Comparison of ENCODE assay signal across 8 cellular contexts in genomic region chr19:19385900-19386339, GRCh38. TPM values are rescaled to one million over a fixed set of nuclear protein-coding genes. Genes with fewer than 3 reads are reported as not detected.
DNase-seq lines count a peak whose midpoint lies in the region; ATAC-seq and TF ChIP-seq lines count a peak whose summit lies in the region.

No MANE protein-coding gene starts in this region.

- H3K9ac ChIP-seq in fibroblast of lung (ENCODE audit: insufficient read depth, low read length) = peak overlapping the region; percentile 90

- peak overlapping the region; percentile 86 for H3K4me2 ChIP-seq in fibroblast of lung (ENCODE audit: extremely low read depth, insufficient read depth, low read length)

- no peaks in the 10 kb centered on the region for H3K27me3 Mint-ChIP-seq in activated CD4-positive, alpha-beta T cell treated with anti-CD3 and anti-CD28 coated beads, Interleukin-2, amount 10 ng/mL, durations not matched to agents 24 days and 14 days

- CTCF ChIA-PET in GM10248 (lab: Yijun Ruan, JAX) = interaction anchor here (0.7 to 1.7 kb wide), 9 partner anchors 10 to 110 kb away, joined by 3 to 13 read pairs (median 3); partner anchors contain the start of gene GATAD2A

- peak overlapping the region; percentile 91 for H3K27ac Mint-ChIP-seq in activated CD4-positive, alpha-beta T cell treated with anti-CD3 and anti-CD28 coated beads, Interleukin-2, amount 10 ng/mL, durations not matched to agents 24 days and 14 days

- no peaks in the 10 kb centered on the region for H4K20me1 ChIP-seq in fibroblast of lung (ENCODE audit: control insufficient read depth, extremely low read depth, insufficient read depth, low read length)

- intact Hi-C loops in activated CD4-positive, alpha-beta T cell treated with anti-CD3 and anti-CD28 coated beads, Interleukin-2, amount 10 ng/mL, durations not matched to agents 24 days and 14 days (cut with micrococcal nuclease) = loop anchor here (1.0 to 2.0 kb wide), 4 partner anchors 19 to 103 kb away; partner anchors contain the start of genes GATAD2A, MAU2 and SUGP1
- intact Hi-C loops in psoas muscle (cut with DNase I) = no loop called here

- POLR2A ChIA-PET in GM10248 (lab: Yijun Ruan, JAX) = interaction anchor here (1.0 to 1.2 kb wide), 2 partner anchors 13 to 19 kb away, joined by 3 to 9 read pairs; partner anchors contain the start of gene GATAD2A

- peaks cover 41% of the 10 kb centered on the region for H3K4me1 Mint-ChIP-seq in activated CD4-positive, alpha-beta T cell treated with anti-CD3 and anti-CD28 coated beads, Interleukin-2, amount 10 ng/mL, durations not matched to agents 24 days and 14 days

- peak; percentile 42 for DNase-seq in activated CD4-positive, alpha-beta T cell treated with anti-CD3 and anti-CD28 coated beads for 1 hour
- no peak for DNase-seq in activated CD4-positive, alpha-beta T cell treated with anti-CD3 and anti-CD28 coated beads, Interleukin-2, amount 50 U/mL, for 1 hour
- DNase-seq in HL-60 (ENCODE audit: low read depth in 1 of 2, low spot score in 1 of 2) (peak; percentile 66 to 68), fibroblast of lung (ENCODE audit: low read depth in 2 of 2) (peak in 1 of 2 donors; percentile 42), psoas muscle (no peak), HuH-7 (ENCODE audit: low spot score) (no peak), GM10248 (ENCODE audit: extremely low spot score) (no peak)
- DNase-seq in activated CD4-positive, alpha-beta T cell treated with anti-CD3 and anti-CD28 coated beads, Interleukin-2, amount 10 ng/mL, durations not matched to agents 24 days and 14 days = no peak

- peak overlapping the region; percentile 17 for H2AFZ ChIP-seq in fibroblast of lung (ENCODE audit: low read length)

- H3K79me2 ChIP-seq in fibroblast of lung (ENCODE audit: control insufficient read depth, insufficient read depth, low read length) = peaks cover 25% of the 10 kb centered on the region

- H3K27me3 ChIP-seq in HL-60 (ENCODE audit: insufficient read depth, poor library complexity, severe bottlenecking) (no peaks in the 10 kb centered on the region), fibroblast of lung (ENCODE audit: control insufficient read depth, insufficient read depth, low read length) (no peaks in the 10 kb centered on the region), psoas muscle (ENCODE audit: insufficient read depth in 3 of 3, low read length in 2 of 3) (no peaks in the 10 kb centered on the region)

- ATAC-seq in psoas muscle = no peak

- no peaks in the 10 kb centered on the region for H3K9me3 ChIP-seq in fibroblast of lung (ENCODE audit: control insufficient read depth, insufficient read depth, low read depth, low read length)
- no peaks in the 10 kb centered on the region for H3K9me3 ChIP-seq in psoas muscle

- TF ChIP-seq CTCF in HL-60 (IDR thresholded peaks at IDR 0.05; ENCODE audit: insufficient read depth, low read length) = no peak
- no peak for TF ChIP-seq CTCF in fibroblast of lung (conservative IDR thresholded peaks at IDR 0.05 in 1 of 2, IDR thresholded peaks at IDR 0.05 in 1 of 2; ENCODE audit: low read depth in 1 of 2, low read length in 2 of 2)
- TF ChIP-seq CTCF in psoas muscle (IDR thresholded peaks at IDR 0.05) = no peak
- no peak for TF ChIP-seq CTCF in GM10248 (IDR thresholded peaks at IDR 0.05; ENCODE audit: control extremely low read depth, extremely low read depth, low read depth, missing control alignments)

- H3K27ac ChIP-seq in HL-60 (replicated peaks) (peak overlapping the region; percentile 82), fibroblast of lung (ENCODE audit: insufficient read depth, low read length) (peak overlapping the region; percentile 87), psoas muscle (peak overlapping the region; percentile 86)

- H3K4me1 ChIP-seq in fibroblast of lung (ENCODE audit: control insufficient read depth, extremely low read depth, insufficient read depth, low read length) (peaks cover 6% of the 10 kb centered on the region), psoas muscle (peaks cover 43% of the 10 kb centered on the region)

- H3K4me3 ChIP-seq in HL-60 (replicated peaks; ENCODE audit: insufficient read depth, low read length) = peak overlapping the region; percentile 90
- H3K4me3 ChIP-seq in fibroblast of lung (replicated peaks in 1 of 4; ENCODE audit: control extremely low read depth in 1 of 4, insufficient read depth in 1 of 4, low read depth in 3 of 4, low read length in 4 of 4) = peak overlapping the region; percentile 73 to 93 (median 87)
- H3K4me3 ChIP-seq in psoas muscle = peak overlapping the region; percentile 92

- no peaks in the 10 kb centered on the region for H3K36me3 ChIP-seq in fibroblast of lung (ENCODE audit: control insufficient read depth, insufficient read depth, low read length)
- no peaks in the 10 kb centered on the region for H3K36me3 ChIP-seq in psoas muscle (ENCODE audit: insufficient read depth in 1 of 2, low read depth in 1 of 2)

- H3K4me3 Mint-ChIP-seq in activated CD4-positive, alpha-beta T cell treated with anti-CD3 and anti-CD28 coated beads, Interleukin-2, amount 10 ng/mL, durations not matched to agents 24 days and 14 days = peak overlapping the region; percentile 94

- peaks cover 12% of the 10 kb centered on the region for H3K36me3 Mint-ChIP-seq in activated CD4-positive, alpha-beta T cell treated with anti-CD3 and anti-CD28 coated beads, Interleukin-2, amount 10 ng/mL, durations not matched to agents 24 days and 14 days (ENCODE audit: low read depth)

- WGBS in psoas muscle, 3 donors = 0 to 2% (median 0%) methylated on average over 26 to 59 of the region's 59 CpGs

- no peaks in the 10 kb centered on the region for H3K9me3 Mint-ChIP-seq in activated CD4-positive, alpha-beta T cell treated with anti-CD3 and anti-CD28 coated beads, Interleukin-2, amount 10 ng/mL, durations not matched to agents 24 days and 14 days

RNA-seq across cellular contexts. Expression of gene GATAD2A, which starts 19.6 kb away (rescaled TPM):
- 134 and 135 TPM in 2 replicates for total RNA-seq in activated CD4-positive, alpha-beta T cell treated with anti-CD3 and anti-CD28 coated beads, Interleukin-2, amount 10 ng/mL, durations not matched to agents 24 days and 14 days
- total RNA-seq in fibroblast of lung = 28.8 and 31.7 TPM in 2 replicates
- 63.5 and 77.2 TPM in 2 replicates for polyA plus RNA-seq in fibroblast of lung
- 53.2 and 57.9 TPM in 2 replicates for polyA plus RNA-seq in fibroblast of lung (2012)
- 21.8 and 31.1 TPM in 2 replicates for polyA minus RNA-seq in fibroblast of lung (ENCODE audit: low replicate concordance)
- total RNA-seq in psoas muscle = 10 to 100 TPM; 25.3 to 65.9 (median 55.6) TPM
- polyA plus RNA-seq in psoas muscle = 10 to 100 TPM; 18.5 to 43.4 (median 32.5) TPM

Comparison
In these comparisons a context has a peak if more than half of its experiments do, and no peak if none do; other contexts are left out.
1. DNase-seq: peak in activated CD4-positive, alpha-beta T cell treated with anti-CD3 and anti-CD28 coated beads for 1 hour (single experiment) and HL-60 (2 of 2); none in activated CD4-positive, alpha-beta T cell treated with anti-CD3 and anti-CD28 coated beads, Interleukin-2, amount 50 U/mL, for 1 hour (single experiment), activated CD4-positive, alpha-beta T cell treated with anti-CD3 and anti-CD28 coated beads, Interleukin-2, amount 10 ng/mL, durations not matched to agents 24 days and 14 days (single experiment), psoas muscle (0 of 2), HuH-7 (single experiment) and GM10248 (single experiment).
2. Peak in every context shown above with its lines, with median percentiles within 50 percentile points of each other: H3K27ac ChIP-seq and H3K4me3 ChIP-seq.